22 cellular contexts compared by ENCODE assay signal in genomic region chr4:2078584-2078983, GRCh38. TPM values are rescaled to one million over a fixed set of nuclear protein-coding genes. Genes with fewer than 3 reads are reported as not detected.
DNase-seq lines count a peak whose midpoint lies in the region; FAIRE-seq and TF ChIP-seq lines count a peak whose summit lies in the region.
"Had no signal": no experiment of that assay in that cellular context is flagged by ENCODE, and none has a peak within 500 bp of the region (broad histone marks: within the 10 kb centered on the region; RNA-seq: fewer than 3 reads in every experiment).

No MANE protein-coding gene starts in this region.

- H3K9me3 ChIP-seq in testis = no peaks in the 10 kb centered on the region
- H3K9me3 ChIP-seq: Peyer's patch, SJCRH30 had no signal

- TF ChIP-seq POLR2A in GM12891 (IDR thresholded peaks at IDR 0.05; ENCODE audit: low read depth, low read length) (no peak), testis (IDR thresholded peaks at IDR 0.05) (no peak)

- FAIRE-seq in GM12891 (lab: Jason Lieb, UNC) = peak; percentile 28
- FAIRE-seq: GM12878 had no signal

- peaks cover 11% of the 10 kb centered on the region for H3K4me1 ChIP-seq in testis
- H3K4me1 ChIP-seq: Peyer's patch, SJCRH30 had no signal

- intact Hi-C loops in testis (cut with DNase I; ENCODE audit: low total_unique reads) = no loop called here

- H3K27me3 ChIP-seq in testis = no peaks in the 10 kb centered on the region
- H3K27me3 ChIP-seq: Peyer's patch, SJCRH30 had no signal

- DNase-seq in activated CD4-positive, CD25-positive, alpha-beta regulatory T cell treated with anti-CD3 and anti-CD28 coated beads, Interleukin-2, amount 50 U/mL, for 72 hours = peak; percentile 2
- no peak for DNase-seq in activated CD4-positive, CD25-positive, alpha-beta regulatory T cell (lab: John Stamatoyannopoulos, UW)
- DNase-seq in GM12891 (ENCODE audit: insufficient read length, low spot score) (no peak), foreskin fibroblast (peak; percentile 15 to 47), testis (peak; percentile 12), NAMALWA (ENCODE audit: low spot score) (no peak), Kasumi-1 (lab: John Stamatoyannopoulos, UW) (no peak), AG08396 (ENCODE audit: low spot score) (no peak)
- DNase-seq: ACHN, AML-193, DMS79, KBM-7, NCI-H1105, NCI-H146, NCI-H2029, NCI-H226, NCI-H524, SJCRH30 had no signal

- H3K36me3 ChIP-seq in testis (ENCODE audit: low read depth, missing control alignments) = no peaks in the 10 kb centered on the region
- H3K36me3 ChIP-seq: Peyer's patch, SJCRH30 had no signal

- 85 to 93% methylated on average over 9 of the region's 9 CpGs for WGBS in testis, 2 donors

- no peak for TF ChIP-seq CTCF in foreskin fibroblast (IDR thresholded peaks at IDR 0.05; ENCODE audit: low read depth, low read length)
- no peak for TF ChIP-seq CTCF in testis (IDR thresholded peaks at IDR 0.05)

- no peak overlapping the region for H3K4me3 ChIP-seq in foreskin fibroblast (ENCODE audit: low read depth in 1 of 2, low read length in 2 of 2)
- no peak overlapping the region for H3K4me3 ChIP-seq in testis
- H3K4me3 ChIP-seq: GM12878, Peyer's patch, SJCRH30 had no signal

- no peak overlapping the region for H3K27ac ChIP-seq in testis
- H3K27ac ChIP-seq: 22Rv1, Peyer's patch, SJCRH30 had no signal

TF ChIP-seq in GM12891, 5 proteins besides CTCF, POLR2A, EP300 and RAD21:
- TF ChIP-seq TAF1 (IDR thresholded peaks at IDR 0.05; ENCODE audit: low read depth, low read length) = no peak
- no peak for TF ChIP-seq POU2F2 (IDR thresholded peaks at IDR 0.05; ENCODE audit: low read depth, low read length)
- no peak for TF ChIP-seq POLR2AphosphoS5 (IDR thresholded peaks at IDR 0.05; ENCODE audit: low read depth, low read length)
- no peak for TF ChIP-seq PAX5 (IDR thresholded peaks at IDR 0.05; ENCODE audit: insufficient read depth, low read length, severe bottlenecking)
- no peak for TF ChIP-seq SPI1 (IDR thresholded peaks at IDR 0.05; ENCODE audit: low read depth, low read length)

RNA-seq across cellular contexts. Expression of gene NAT8L, which starts 19.5 kb away (rescaled TPM):
- 0.09 TPM for polyA plus RNA-seq in GM12891 (2012; ENCODE audit: low read depth, missing spikeins)
- 10 to 100 TPM; 56.6 to 82.9 TPM for total RNA-seq in testis
- 36.6 TPM for polyA plus RNA-seq in testis (ENCODE audit: insufficient read depth, low read depth, low replicate concordance)
- total RNA-seq: OCI-LY7 had no signal

Comparison
In these comparisons a context has a peak if more than half of its experiments do, and no peak if none do; other contexts are left out.
1. DNase-seq: peak in activated CD4-positive, CD25-positive, alpha-beta regulatory T cell treated with anti-CD3 and anti-CD28 coated beads, Interleukin-2, amount 50 U/mL, for 72 hours (single experiment), foreskin fibroblast (2 of 2) and testis (single experiment); none in activated CD4-positive, CD25-positive, alpha-beta regulatory T cell (0 of 4), GM12891 (single experiment), NAMALWA (single experiment), Kasumi-1 (0 of 2) and AG08396 (single experiment).